Comparison of ENCODE assay signal across 11 cellular contexts in the genomic region with DNA sequence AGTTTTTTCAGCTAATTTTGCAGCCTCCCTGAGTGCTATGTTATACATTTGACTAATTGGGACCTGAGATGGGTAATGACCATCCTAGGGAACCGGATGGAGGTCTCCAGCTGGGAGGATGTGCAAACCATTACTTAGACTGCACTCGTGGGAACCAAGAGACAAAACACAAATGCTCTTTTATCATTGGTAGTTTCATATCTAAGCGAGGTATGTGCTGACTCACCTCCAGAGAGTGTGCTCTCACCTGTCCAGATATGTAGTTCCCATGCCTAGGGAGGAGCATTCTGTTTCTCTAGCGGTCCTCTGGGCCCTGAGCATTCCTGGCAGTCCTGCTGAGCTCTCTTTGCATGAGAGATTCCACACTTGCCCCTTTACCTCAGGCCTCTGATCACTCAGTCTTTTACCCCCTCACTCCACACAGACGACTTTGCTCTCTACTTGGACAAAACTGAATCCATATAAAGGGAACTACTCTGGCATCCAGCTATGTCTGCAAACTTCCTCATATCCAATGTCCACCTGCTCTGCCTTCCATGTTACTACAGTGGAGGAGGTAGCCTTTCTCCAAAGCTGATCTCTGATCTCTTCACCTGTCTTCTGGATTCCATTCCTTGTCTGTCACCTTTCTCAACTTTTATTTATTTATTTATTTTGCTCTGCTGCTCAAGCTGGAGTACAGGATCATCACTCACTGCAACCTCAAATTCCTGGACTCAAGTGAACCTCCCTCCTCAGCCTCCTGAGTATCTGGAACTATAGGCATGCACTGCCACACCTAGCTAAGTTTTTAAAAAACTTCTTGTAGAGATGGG.
A peak's percentile ranks its signal among the peaks of the same experiment; 100 is the strongest.
DNase-seq lines count a peak whose midpoint lies in the region; ATAC-seq, FAIRE-seq and TF ChIP-seq lines count a peak whose summit lies in the region.
"Had no signal": no experiment of that assay in that cellular context is flagged by ENCODE, and none has a peak within 500 bp of the region (broad histone marks: within the 10 kb centered on the region; RNA-seq: fewer than 3 reads in every experiment).

No MANE protein-coding gene starts in this region.

- FAIRE-seq in urothelium cell line (lab: Jason Lieb, UNC): no peak

- H3K36me3 Mint-ChIP-seq in activated T-cell treated with anti-CD3 and anti-CD28 coated beads, Interleukin-2, amount 50 U/mL, for 72 hours (ENCODE audit: insufficient read depth in 2 of 2): peaks cover 3 to 4% of the 10 kb centered on the region in 2 donors
- H3K36me3 Mint-ChIP-seq in WTC11: peaks cover 18% of the 10 kb centered on the region

- no peaks in the 10 kb centered on the region for H3K9me3 Mint-ChIP-seq in activated T-cell treated with anti-CD3 and anti-CD28 coated beads, Interleukin-2, amount 50 U/mL, for 72 hours
- no peaks in the 10 kb centered on the region for H3K9me3 Mint-ChIP-seq in WTC11

- POLR2A ChIA-PET in WTC11 (lab: Charles Lee): no interaction called here

- ATAC-seq in activated T-cell treated with anti-CD3 and anti-CD28 coated beads, Interleukin-2, amount 50 U/mL, for 72 hours (replicated peaks in 1 of 2): no peak
- ATAC-seq in HG02973 (IDR thresholded peaks at IDR 0.05; ENCODE audit: unreplicated experiment) (peak; percentile 75), WTC11 (peak; percentile 38)

- peak overlapping the region; percentile 47 for H3K27ac Mint-ChIP-seq in activated T-cell treated with anti-CD3 and anti-CD28 coated beads, Interleukin-2, amount 50 U/mL, for 72 hours
- H3K27ac Mint-ChIP-seq in WTC11: peak overlapping the region; percentile 38

- TF ChIP-seq CTCF in WTC11 (IDR thresholded peaks at IDR 0.05): no peak

- H3K27me3 Mint-ChIP-seq in activated T-cell treated with anti-CD3 and anti-CD28 coated beads, Interleukin-2, amount 50 U/mL, for 72 hours (ENCODE audit: low read depth): no peaks in the 10 kb centered on the region
- no peaks in the 10 kb centered on the region for H3K27me3 Mint-ChIP-seq in WTC11 (ENCODE audit: low read depth)

- CTCF ChIA-PET in WTC11 (lab: Charles Lee): interaction anchor here (0.5 to 3.7 kb wide), 7 partner anchors 13 to 230 kb away, joined by 3 to 16 read pairs (median 3); no protein-coding TSS in a partner anchor

- no peak overlapping the region for H3K4me3 Mint-ChIP-seq in activated T-cell treated with anti-CD3 and anti-CD28 coated beads, Interleukin-2, amount 50 U/mL, for 72 hours
- no peak overlapping the region for H3K4me3 Mint-ChIP-seq in WTC11

- DNase-seq in activated T-cell treated with anti-CD3 and anti-CD28 coated beads, Interleukin-2, amount 50 U/mL, for 72 hours: no peak
- DNase-seq in activated T-cell treated with anti-CD3 and anti-CD28 coated beads for 4 hours (no peak), WTC11 (ENCODE audit: low spot score) (no peak), urothelium cell line (ENCODE audit: low spot score) (peak; percentile 18), hippocampal formation (lab: John Stamatoyannopoulos, UW) (no peak)
- DNase-seq in stimulated activated CD8-positive, alpha-beta memory T cell treated with anti-CD3 and anti-CD28 coated beads, Interleukin-4, amount 100 ng/mL, for 48 hours: no peak
- no peak for DNase-seq in activated CD4-positive, CD25-positive, alpha-beta regulatory T cell treated with anti-CD3 and anti-CD28 coated beads, Interleukin-2, amount 50 U/mL, for 72 hours
- DNase-seq: amniotic stem cell, lower lobe of right lung, NCI-H774 had no signal

- peaks cover 5% of the 10 kb centered on the region for H3K4me1 Mint-ChIP-seq in activated T-cell treated with anti-CD3 and anti-CD28 coated beads, Interleukin-2, amount 50 U/mL, for 72 hours (ENCODE audit: low read depth)
- peaks cover 37% of the 10 kb centered on the region for H3K4me1 Mint-ChIP-seq in WTC11

TF ChIP-seq in WTC11, 78 proteins besides CTCF, POLR2A, EP300 and RAD21 (continues in another document):
- TF ChIP-seq ZNF138 (CRISPR knock-in tag; conservative IDR thresholded peaks at IDR 0.05): no peak
- TF ChIP-seq TP53 (CRISPR knock-in tag; IDR thresholded peaks at IDR 0.05): no peak
- no peak for TF ChIP-seq CBFB (CRISPR knock-in tag; IDR thresholded peaks at IDR 0.05; ENCODE audit: low read depth)
- TF ChIP-seq, protein P1, sequence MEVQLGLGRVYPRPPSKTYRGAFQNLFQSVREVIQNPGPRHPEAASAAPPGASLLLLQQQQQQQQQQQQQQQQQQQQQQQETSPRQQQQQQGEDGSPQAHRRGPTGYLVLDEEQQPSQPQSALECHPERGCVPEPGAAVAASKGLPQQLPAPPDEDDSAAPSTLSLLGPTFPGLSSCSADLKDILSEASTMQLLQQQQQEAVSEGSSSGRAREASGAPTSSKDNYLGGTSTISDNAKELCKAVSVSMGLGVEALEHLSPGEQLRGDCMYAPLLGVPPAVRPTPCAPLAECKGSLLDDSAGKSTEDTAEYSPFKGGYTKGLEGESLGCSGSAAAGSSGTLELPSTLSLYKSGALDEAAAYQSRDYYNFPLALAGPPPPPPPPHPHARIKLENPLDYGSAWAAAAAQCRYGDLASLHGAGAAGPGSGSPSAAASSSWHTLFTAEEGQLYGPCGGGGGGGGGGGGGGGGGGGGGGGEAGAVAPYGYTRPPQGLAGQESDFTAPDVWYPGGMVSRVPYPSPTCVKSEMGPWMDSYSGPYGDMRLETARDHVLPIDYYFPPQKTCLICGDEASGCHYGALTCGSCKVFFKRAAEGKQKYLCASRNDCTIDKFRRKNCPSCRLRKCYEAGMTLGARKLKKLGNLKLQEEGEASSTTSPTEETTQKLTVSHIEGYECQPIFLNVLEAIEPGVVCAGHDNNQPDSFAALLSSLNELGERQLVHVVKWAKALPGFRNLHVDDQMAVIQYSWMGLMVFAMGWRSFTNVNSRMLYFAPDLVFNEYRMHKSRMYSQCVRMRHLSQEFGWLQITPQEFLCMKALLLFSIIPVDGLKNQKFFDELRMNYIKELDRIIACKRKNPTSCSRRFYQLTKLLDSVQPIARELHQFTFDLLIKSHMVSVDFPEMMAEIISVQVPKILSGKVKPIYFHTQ (CRISPR knock-in tag; IDR thresholded peaks at IDR 0.05): no peak
- no peak for TF ChIP-seq CREB1 (CRISPR knock-in tag; IDR thresholded peaks at IDR 0.05)
- TF ChIP-seq, protein P2, sequence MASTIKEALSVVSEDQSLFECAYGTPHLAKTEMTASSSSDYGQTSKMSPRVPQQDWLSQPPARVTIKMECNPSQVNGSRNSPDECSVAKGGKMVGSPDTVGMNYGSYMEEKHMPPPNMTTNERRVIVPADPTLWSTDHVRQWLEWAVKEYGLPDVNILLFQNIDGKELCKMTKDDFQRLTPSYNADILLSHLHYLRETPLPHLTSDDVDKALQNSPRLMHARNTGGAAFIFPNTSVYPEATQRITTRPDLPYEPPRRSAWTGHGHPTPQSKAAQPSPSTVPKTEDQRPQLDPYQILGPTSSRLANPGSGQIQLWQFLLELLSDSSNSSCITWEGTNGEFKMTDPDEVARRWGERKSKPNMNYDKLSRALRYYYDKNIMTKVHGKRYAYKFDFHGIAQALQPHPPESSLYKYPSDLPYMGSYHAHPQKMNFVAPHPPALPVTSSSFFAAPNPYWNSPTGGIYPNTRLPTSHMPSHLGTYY (CRISPR knock-in tag; IDR thresholded peaks at IDR 0.05): no peak
- TF ChIP-seq, protein P3, sequence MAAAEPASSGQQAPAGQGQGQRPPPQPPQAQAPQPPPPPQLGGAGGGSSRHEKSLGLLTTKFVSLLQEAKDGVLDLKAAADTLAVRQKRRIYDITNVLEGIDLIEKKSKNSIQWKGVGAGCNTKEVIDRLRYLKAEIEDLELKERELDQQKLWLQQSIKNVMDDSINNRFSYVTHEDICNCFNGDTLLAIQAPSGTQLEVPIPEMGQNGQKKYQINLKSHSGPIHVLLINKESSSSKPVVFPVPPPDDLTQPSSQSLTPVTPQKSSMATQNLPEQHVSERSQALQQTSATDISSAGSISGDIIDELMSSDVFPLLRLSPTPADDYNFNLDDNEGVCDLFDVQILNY (CRISPR knock-in tag; IDR thresholded peaks at IDR 0.05): no peak
- TF ChIP-seq, protein P4, sequence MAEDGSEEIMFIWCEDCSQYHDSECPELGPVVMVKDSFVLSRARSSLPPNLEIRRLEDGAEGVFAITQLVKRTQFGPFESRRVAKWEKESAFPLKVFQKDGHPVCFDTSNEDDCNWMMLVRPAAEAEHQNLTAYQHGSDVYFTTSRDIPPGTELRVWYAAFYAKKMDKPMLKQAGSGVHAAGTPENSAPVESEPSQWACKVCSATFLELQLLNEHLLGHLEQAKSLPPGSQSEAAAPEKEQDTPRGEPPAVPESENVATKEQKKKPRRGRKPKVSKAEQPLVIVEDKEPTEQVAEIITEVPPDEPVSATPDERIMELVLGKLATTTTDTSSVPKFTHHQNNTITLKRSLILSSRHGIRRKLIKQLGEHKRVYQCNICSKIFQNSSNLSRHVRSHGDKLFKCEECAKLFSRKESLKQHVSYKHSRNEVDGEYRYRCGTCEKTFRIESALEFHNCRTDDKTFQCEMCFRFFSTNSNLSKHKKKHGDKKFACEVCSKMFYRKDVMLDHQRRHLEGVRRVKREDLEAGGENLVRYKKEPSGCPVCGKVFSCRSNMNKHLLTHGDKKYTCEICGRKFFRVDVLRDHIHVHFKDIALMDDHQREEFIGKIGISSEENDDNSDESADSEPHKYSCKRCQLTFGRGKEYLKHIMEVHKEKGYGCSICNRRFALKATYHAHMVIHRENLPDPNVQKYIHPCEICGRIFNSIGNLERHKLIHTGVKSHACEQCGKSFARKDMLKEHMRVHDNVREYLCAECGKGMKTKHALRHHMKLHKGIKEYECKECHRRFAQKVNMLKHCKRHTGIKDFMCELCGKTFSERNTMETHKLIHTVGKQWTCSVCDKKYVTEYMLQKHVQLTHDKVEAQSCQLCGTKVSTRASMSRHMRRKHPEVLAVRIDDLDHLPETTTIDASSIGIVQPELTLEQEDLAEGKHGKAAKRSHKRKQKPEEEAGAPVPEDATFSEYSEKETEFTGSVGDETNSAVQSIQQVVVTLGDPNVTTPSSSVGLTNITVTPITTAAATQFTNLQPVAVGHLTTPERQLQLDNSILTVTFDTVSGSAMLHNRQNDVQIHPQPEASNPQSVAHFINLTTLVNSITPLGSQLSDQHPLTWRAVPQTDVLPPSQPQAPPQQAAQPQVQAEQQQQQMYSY (CRISPR knock-in tag; IDR thresholded peaks at IDR 0.05): no peak
- TF ChIP-seq ZNF396 (CRISPR knock-in tag; IDR thresholded peaks at IDR 0.05; ENCODE audit: borderline replicate concordance): no peak

Comparison
In these comparisons a context has a peak if more than half of its experiments do, and no peak if none do; other contexts are left out.
1. ATAC-seq: peak in HG02973 (single experiment) and WTC11 (single experiment); none in activated T-cell treated with anti-CD3 and anti-CD28 coated beads, Interleukin-2, amount 50 U/mL, for 72 hours (0 of 2).